In the genomic region with DNA sequence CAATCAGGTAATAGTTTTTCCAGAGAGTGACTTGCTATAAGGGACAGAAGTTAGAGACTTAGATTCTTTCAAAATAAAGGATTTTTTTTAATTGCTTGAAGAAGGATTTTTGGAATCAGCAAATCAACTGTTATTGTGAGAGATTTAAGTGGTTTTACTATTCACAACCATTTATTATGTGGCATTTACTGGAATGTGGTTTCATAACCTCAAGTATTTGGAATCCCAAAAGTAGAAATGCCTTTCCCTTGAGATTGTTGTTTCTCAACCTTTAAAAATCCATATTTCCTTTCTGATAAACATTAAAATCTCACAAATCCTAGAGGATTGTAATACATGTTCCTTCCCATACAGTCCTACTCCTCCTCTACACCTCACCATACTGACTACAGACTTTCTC, we compare ENCODE assay signal across 1 cellular context.
A peak's percentile ranks its signal among the peaks of the same experiment; 100 is the strongest.
TF ChIP-seq lines count a peak whose summit lies in the region.

No MANE protein-coding gene starts in this region.

TF ChIP-seq in K562, 482 proteins besides CTCF, POLR2A, EP300 and RAD21:
- TF ChIP-seq, protein P1, sequence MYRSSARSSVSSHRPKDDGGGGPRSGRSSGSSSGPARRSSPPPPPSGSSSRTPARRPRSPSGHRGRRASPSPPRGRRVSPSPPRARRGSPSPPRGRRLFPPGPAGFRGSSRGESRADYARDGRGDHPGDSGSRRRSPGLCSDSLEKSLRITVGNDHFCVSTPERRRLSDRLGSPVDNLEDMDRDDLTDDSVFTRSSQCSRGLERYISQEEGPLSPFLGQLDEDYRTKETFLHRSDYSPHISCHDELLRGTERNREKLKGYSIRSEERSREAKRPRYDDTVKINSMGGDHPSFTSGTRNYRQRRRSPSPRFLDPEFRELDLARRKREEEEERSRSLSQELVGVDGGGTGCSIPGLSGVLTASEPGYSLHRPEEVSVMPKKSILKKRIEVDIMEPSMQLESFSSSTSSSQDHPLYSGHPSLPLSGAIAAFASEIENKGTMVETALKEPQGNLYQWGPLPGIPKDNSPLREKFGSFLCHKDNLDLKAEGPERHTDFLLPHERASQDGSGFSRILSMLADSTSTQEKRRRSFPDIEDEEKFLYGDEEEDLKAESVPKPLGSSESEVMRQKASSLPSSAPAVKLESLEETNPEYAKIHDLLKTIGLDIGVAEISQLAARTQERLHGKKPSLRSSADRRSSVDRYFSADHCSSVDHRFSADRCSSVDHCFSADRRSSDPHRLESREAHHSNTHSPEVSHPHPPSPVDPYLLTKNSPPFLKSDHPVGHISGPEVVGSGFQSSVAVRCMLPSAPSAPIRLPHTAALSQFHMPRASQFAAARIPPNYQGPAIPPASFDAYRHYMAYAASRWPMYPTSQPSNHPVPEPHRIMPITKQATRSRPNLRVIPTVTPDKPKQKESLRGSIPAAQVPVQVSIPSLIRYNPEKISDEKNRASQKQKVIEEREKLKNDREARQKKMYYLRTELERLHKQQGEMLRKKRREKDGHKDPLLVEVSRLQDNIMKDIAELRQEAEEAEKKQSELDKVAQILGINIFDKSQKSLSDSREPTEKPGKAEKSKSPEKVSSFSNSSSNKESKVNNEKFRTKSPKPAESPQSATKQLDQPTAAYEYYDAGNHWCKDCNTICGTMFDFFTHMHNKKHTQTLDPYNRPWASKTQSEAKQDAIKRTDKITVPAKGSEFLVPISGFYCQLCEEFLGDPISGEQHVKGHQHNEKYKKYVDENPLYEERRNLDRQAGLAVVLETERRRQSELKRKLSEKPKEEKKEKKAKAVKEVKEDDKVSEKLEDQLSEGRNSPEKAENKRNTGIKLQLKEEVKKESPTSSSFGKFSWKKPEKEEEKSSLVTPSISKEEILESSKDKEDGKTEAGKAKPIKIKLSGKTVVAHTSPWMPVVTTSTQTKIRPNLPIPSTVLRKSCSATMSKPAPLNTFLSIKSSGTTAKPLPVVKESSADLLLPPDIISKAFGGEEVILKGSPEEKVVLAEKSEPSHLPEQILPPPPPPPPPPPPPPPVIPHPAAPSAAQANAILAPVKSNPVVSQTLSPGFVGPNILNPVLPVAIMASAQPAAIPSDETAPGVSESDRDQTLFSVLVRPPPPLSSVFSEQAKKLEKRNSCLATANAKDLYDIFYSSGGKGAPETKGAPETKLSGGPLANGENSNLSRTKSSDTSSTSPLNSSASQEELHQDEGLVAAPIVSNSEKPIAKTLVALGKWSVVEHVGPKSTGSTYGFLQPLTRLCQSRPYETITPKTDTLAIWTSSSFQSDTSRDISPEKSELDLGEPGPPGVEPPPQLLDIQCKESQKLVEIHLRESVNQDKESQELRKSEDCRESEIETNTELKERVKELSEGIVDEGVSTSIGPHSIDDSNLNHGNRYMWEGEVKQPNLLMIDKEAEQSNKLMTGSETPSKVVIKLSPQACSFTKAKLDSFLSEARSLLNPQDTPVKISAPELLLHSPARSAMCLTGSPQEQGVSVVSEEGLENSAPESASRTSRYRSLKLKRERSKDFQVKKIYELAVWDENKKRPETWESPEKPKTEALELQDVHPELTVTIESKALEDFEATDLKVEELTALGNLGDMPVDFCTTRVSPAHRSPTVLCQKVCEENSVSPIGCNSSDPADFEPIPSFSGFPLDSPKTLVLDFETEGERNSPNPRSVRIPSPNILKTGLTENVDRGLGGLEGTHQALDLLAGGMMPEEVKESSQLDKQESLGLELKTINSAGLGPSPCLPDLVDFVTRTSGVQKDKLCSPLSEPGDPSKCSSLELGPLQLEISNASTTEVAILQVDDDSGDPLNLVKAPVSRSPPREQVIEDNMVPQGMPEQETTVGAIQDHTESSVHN (IDR thresholded peaks at IDR 0.05; ENCODE audit: borderline replicate concordance in 1 of 2, low read depth in 1 of 2) = no peak
- 0 out of 2 replicates have a peak, but pooled peaks have one; percentile 14 for TF ChIP-seq RBFOX2 (IDR thresholded peaks at IDR 0.05; ENCODE audit: low read depth, low read length)
